Comparison of ENCODE assay signal across 8 cellular contexts in genomic region chr1:235067396-235068154, GRCh38.
DNase-seq lines count a peak whose midpoint lies in the region; ATAC-seq, FAIRE-seq and TF ChIP-seq lines count a peak whose summit lies in the region.

No MANE protein-coding gene starts in this region.

- POLR2A ChIA-PET in H1 (lab: Charles Lee; ENCODE audit: partially characterized antibody) = no interaction called here

- H3K56ac ChIP-seq in H1 (replicated peaks; ENCODE audit: insufficient read length, low read depth, low read length) = no peak overlapping the region

- no peak overlapping the region for H3K4me3 ChIP-seq in H1 (ENCODE audit: extremely low read depth in 1 of 4, insufficient read depth in 2 of 4, low read depth in 3 of 4, low read length in 4 of 4)
- H3K4me3 ChIP-seq in mucosa of rectum (ENCODE audit: low read length in 2 of 2) = peak overlapping the region; percentile 27 to 31
- no peak overlapping the region for H3K4me3 ChIP-seq in vagina

- H3K79me2 ChIP-seq in H1 (ENCODE audit: control insufficient read depth in 1 of 2, insufficient read depth in 2 of 2, low read length in 2 of 2) = no peaks in the 10 kb centered on the region

- no peak overlapping the region for H3K4ac ChIP-seq in H1 (replicated peaks; ENCODE audit: insufficient read length, low read depth, low read length)

- FAIRE-seq in H1 (lab: Jason Lieb, UNC) (no peak), GM19239 (lab: Jason Lieb, UNC) (no peak)

- no peak overlapping the region for H3K23ac ChIP-seq in H1 (ENCODE audit: insufficient read length)

- no peak for TF ChIP-seq POLR2A in H1 (IDR thresholded peaks at IDR 0.05; ENCODE audit: control extremely low read depth in 1 of 2, low read depth in 2 of 2, low read length in 2 of 2)
- TF ChIP-seq POLR2A in vagina (IDR thresholded peaks at IDR 0.05) = no peak

- H3K9me3 ChIP-seq in H1 (ENCODE audit: insufficient read depth in 2 of 2, low read depth in 1 of 2, low read length in 1 of 2) (no peaks in the 10 kb centered on the region), mucosa of rectum (ENCODE audit: control insufficient read depth in 2 of 2, low read length in 2 of 2) (no peaks in the 10 kb centered on the region), vagina (no peaks in the 10 kb centered on the region)

- no peak overlapping the region for H3K27ac ChIP-seq in H1 (ENCODE audit: low read depth, low read length)
- peak overlapping the region; percentile 82 to 95 for H3K27ac ChIP-seq in mucosa of rectum (ENCODE audit: low read depth in 2 of 2, low read length in 2 of 2)
- peak overlapping the region; percentile 69 for H3K27ac ChIP-seq in vagina

- H2BK20ac ChIP-seq in H1 (ENCODE audit: low read length) = no peak overlapping the region; the same call in 1 of the 2 replicates

- H2AFZ ChIP-seq in H1 (ENCODE audit: low read length) = no peak overlapping the region

- TF ChIP-seq EP300 in H1 (IDR thresholded peaks at IDR 0.05; ENCODE audit: borderline replicate concordance in 1 of 2, low read depth in 2 of 2, low read length in 2 of 2) = no peak

- 0 out of 2 replicates have a peak overlapping the region, but pooled peaks have one; percentile 8 for H2AK5ac ChIP-seq in H1 (ENCODE audit: low read depth, low read length)

- H3K23me2 ChIP-seq in H1 (ENCODE audit: low read depth, low read length) = no peaks in the 10 kb centered on the region

- no peak overlapping the region for H3K14ac ChIP-seq in H1 (ENCODE audit: insufficient read length)

- no peaks in the 10 kb centered on the region for H3K36me3 ChIP-seq in H1 (ENCODE audit: control insufficient read depth in 2 of 4, insufficient read depth in 4 of 4, low read length in 3 of 4)
- no peaks in the 10 kb centered on the region for H3K36me3 ChIP-seq in mucosa of rectum (ENCODE audit: control insufficient read depth in 2 of 2, insufficient read depth in 2 of 2, low read length in 2 of 2)
- H3K36me3 ChIP-seq in vagina = no peaks in the 10 kb centered on the region

- no peak overlapping the region for H2BK5ac ChIP-seq in H1 (ENCODE audit: low read depth, low read length)

- H4K5ac ChIP-seq in H1 (ENCODE audit: insufficient read length, low read depth, low read length) = no peak overlapping the region

- H2BK12ac ChIP-seq in H1 (ENCODE audit: low read depth, low read length) = peak overlapping the region; percentile 68; the same call in 1 of the 2 replicates

- no peak overlapping the region for H4K8ac ChIP-seq in H1 (ENCODE audit: extremely low read depth, insufficient read depth, low read length)

- H2BK15ac ChIP-seq in H1 (ENCODE audit: low read length) = peak overlapping the region; percentile 88; the same call in 1 of the 2 replicates

- no peaks in the 10 kb centered on the region for H3K79me1 ChIP-seq in H1 (ENCODE audit: low read depth, low read length)

- peak overlapping the region; percentile 60; the same call in 1 of the 2 replicates for H3K18ac ChIP-seq in H1 (ENCODE audit: extremely low read depth, low read length)

- peak; percentile 45 for DNase-seq in stimulated activated CD4-positive, alpha-beta T cell treated with anti-CD3 and anti-CD28 coated beads, Interleukin-15, amount 100 ng/mL, for 24 hours
- no peak for DNase-seq in stimulated activated CD4-positive, alpha-beta T cell treated with anti-CD3 and anti-CD28 coated beads, Interleukin-4, amount 100 ng/mL, for 24 hours
- DNase-seq in NOMO-1 treated with DMSO at 0.1 percent for 48 hours (lab: John Stamatoyannopoulos, UW; ENCODE audit: unreplicated experiment) (peak; percentile 42), H1 (ENCODE audit: low read depth in 1 of 2, low spot score in 2 of 2) (no peak), vagina (ENCODE audit: extremely low spot score in 2 of 2) (peak in 1 of 2 donors; percentile 98), GM19239 (ENCODE audit: insufficient read length, low spot score) (no peak)

- no peaks in the 10 kb centered on the region for H4K20me1 ChIP-seq in H1 (replicated peaks in 1 of 2; ENCODE audit: control insufficient read depth in 1 of 2, insufficient read depth in 2 of 2, low read length in 2 of 2)

- no peak for ATAC-seq in GM18520 (IDR thresholded peaks at IDR 0.05; ENCODE audit: unreplicated experiment)

- H3K4me2 ChIP-seq in H1 (ENCODE audit: insufficient read depth in 1 of 2, low read depth in 2 of 2, low read length in 2 of 2) = no peak overlapping the region

- H3K27me3 ChIP-seq in H1 (replicated peaks in 1 of 4; ENCODE audit: control insufficient read depth in 3 of 4, extremely low read depth in 1 of 4, insufficient read depth in 3 of 4, low read length in 3 of 4) (no peaks in the 10 kb centered on the region), mucosa of rectum (ENCODE audit: control insufficient read depth in 2 of 2, insufficient read depth in 2 of 2, low read length in 2 of 2) (no peaks in the 10 kb centered on the region), vagina (no peaks in the 10 kb centered on the region)

- H4K91ac ChIP-seq in H1 (replicated peaks; ENCODE audit: insufficient read length, low read length) = no peak overlapping the region

- TF ChIP-seq RAD21 in H1 (IDR thresholded peaks at IDR 0.05 in 1 of 2, conservative IDR thresholded peaks at IDR 0.05 in 1 of 2; ENCODE audit: low read depth in 2 of 2, low read length in 2 of 2) = no peak

- H3K9ac ChIP-seq in H1 (replicated peaks in 1 of 4; ENCODE audit: extremely low read depth in 1 of 4, low read depth in 3 of 4, low read length in 3 of 4) (no peak overlapping the region), mucosa of rectum (ENCODE audit: low read depth in 1 of 2, low read length in 2 of 2) (peak overlapping the region; percentile 38 to 61)

- CTCF ChIA-PET in H1 (lab: Charles Lee; ENCODE audit: partially characterized antibody) = interaction anchor here (0.8 to 1.4 kb wide), 2 partner anchors 17 to 26 kb away, joined by 3 read pairs; no protein-coding TSS in a partner anchor

- TF ChIP-seq CTCF in H1 (IDR thresholded peaks at IDR 0.05; ENCODE audit: control extremely low read depth in 1 of 3, insufficient read depth in 1 of 3, low read depth in 1 of 3, low read length in 3 of 3) (no peak), vagina (IDR thresholded peaks at IDR 0.05) (no peak)

- intact Hi-C loops in vagina (cut with DNase I) = loop anchor here (5.0 kb wide), 1 partner anchor 145 kb away; no protein-coding TSS in a partner anchor

- 84% methylated on average over 12 of the region's 12 CpGs; no CpG with 5 or more reads in 1 of the 2 experiments for WGBS in H1 (ENCODE audit: extremely low coverage in 1 of 2, insufficient coverage in 1 of 2, insufficient read length in 1 of 2, insufficient replicate concordance in 2 of 2, low coverage in 1 of 2, low lambda C conversion rate in 2 of 2, missing lambda C conversion rate in 1 of 2), 2 experiments

- H2BK120ac ChIP-seq in H1 (replicated peaks; ENCODE audit: low read depth, low read length) = no peak overlapping the region

- H3K4me1 ChIP-seq in H1 (replicated peaks in 1 of 4; ENCODE audit: control insufficient read depth in 3 of 4, insufficient read depth in 4 of 4, low read length in 3 of 4) (peaks cover 2 to 5% (median 3%) of the 10 kb centered on the region in 4 experiments; a peak in 6 of 7 replicates), mucosa of rectum (ENCODE audit: control insufficient read depth in 2 of 2, insufficient read depth in 2 of 2, low read length in 2 of 2) (peaks cover 33 to 44% of the 10 kb centered on the region in 2 donors), vagina (peaks cover 44% of the 10 kb centered on the region)

TF ChIP-seq in H1, 55 proteins besides CTCF, POLR2A, EP300 and RAD21:
- TF ChIP-seq, protein P1, sequence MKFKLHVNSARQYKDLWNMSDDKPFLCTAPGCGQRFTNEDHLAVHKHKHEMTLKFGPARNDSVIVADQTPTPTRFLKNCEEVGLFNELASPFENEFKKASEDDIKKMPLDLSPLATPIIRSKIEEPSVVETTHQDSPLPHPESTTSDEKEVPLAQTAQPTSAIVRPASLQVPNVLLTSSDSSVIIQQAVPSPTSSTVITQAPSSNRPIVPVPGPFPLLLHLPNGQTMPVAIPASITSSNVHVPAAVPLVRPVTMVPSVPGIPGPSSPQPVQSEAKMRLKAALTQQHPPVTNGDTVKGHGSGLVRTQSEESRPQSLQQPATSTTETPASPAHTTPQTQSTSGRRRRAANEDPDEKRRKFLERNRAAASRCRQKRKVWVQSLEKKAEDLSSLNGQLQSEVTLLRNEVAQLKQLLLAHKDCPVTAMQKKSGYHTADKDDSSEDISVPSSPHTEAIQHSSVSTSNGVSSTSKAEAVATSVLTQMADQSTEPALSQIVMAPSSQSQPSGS (IDR thresholded peaks at IDR 0.05; ENCODE audit: low read length) = no peak
- TF ChIP-seq, protein P2, sequence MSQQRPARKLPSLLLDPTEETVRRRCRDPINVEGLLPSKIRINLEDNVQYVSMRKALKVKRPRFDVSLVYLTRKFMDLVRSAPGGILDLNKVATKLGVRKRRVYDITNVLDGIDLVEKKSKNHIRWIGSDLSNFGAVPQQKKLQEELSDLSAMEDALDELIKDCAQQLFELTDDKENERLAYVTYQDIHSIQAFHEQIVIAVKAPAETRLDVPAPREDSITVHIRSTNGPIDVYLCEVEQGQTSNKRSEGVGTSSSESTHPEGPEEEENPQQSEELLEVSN (IDR thresholded peaks at IDR 0.05) = no peak
- TF ChIP-seq SIN3A (conservative IDR thresholded peaks at IDR 0.05 in 1 of 2, IDR thresholded peaks at IDR 0.05 in 1 of 2; ENCODE audit: low read depth in 1 of 2, low read length in 2 of 2) = no peak
- TF ChIP-seq CEBPB (IDR thresholded peaks at IDR 0.05; ENCODE audit: low read depth, low read length) = no peak
- TF ChIP-seq JUN (IDR thresholded peaks at IDR 0.05; ENCODE audit: low read depth, low read length) = no peak

Comparison
In these comparisons a context has a peak if more than half of its experiments do, and no peak if none do; other contexts are left out.
1. DNase-seq: peak in stimulated activated CD4-positive, alpha-beta T cell treated with anti-CD3 and anti-CD28 coated beads, Interleukin-15, amount 100 ng/mL, for 24 hours (single experiment) and NOMO-1 treated with DMSO at 0.1 percent for 48 hours (single experiment); none in stimulated activated CD4-positive, alpha-beta T cell treated with anti-CD3 and anti-CD28 coated beads, Interleukin-4, amount 100 ng/mL, for 24 hours (single experiment), H1 (0 of 2) and GM19239 (single experiment).
2. H3K4me3 ChIP-seq: peak in mucosa of rectum (2 of 2); none in H1 (0 of 4) and vagina (0 of 2).
3. H3K9ac ChIP-seq: peak in mucosa of rectum (2 of 2); none in H1 (0 of 4).